In the genomic region with DNA sequence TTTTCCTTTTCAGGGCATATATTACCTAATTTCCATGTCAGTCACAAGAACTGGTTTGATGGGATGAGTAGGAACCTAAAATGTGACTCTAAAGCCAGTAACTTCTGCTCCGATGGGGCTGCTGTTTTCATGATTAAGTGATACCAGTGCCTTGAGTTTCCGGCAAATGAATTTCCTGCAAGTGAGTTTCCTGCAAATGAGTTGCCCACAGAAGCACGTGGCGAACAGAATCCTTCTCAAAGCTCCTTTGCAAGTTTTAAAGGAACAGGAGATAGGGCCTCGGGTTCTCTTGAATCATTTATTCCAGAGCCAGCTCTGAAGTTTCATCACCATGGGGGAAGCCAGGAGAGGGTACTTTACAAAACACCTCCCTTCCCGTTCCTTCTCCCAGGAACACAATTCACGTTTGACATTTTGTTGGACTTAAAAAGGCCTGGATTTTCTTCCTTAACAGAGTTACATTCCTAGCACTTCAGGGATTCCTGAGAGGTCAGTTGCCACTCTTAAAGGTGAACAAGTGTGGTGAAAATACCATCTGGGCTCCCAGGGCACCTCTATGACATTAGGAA, we compare ENCODE assay signal across 9 cellular contexts. TPM values are rescaled to one million over a fixed set of nuclear protein-coding genes. Genes with fewer than 3 reads are reported as not detected.
DNase-seq lines count a peak whose midpoint lies in the region; ATAC-seq and TF ChIP-seq lines count a peak whose summit lies in the region.
"Had no signal": no experiment of that assay in that cellular context is flagged by ENCODE, and none has a peak within 500 bp of the region (broad histone marks: within the 10 kb centered on the region; RNA-seq: fewer than 3 reads in every experiment).

No MANE protein-coding gene starts in this region.

- H3K4me1 ChIP-seq in CD4-positive, alpha-beta memory T cell (ENCODE audit: insufficient read depth, low read length): peaks cover 50% of the 10 kb centered on the region
- peaks cover 14% of the 10 kb centered on the region for H3K4me1 ChIP-seq in RWPE2 (ENCODE audit: insufficient read depth, poor library complexity, severe bottlenecking)
- H3K4me1 ChIP-seq in neutrophil (ENCODE audit: control insufficient read depth in 1 of 2, insufficient read depth in 1 of 2, low read depth in 1 of 2, low read length in 1 of 2): peaks cover 43 to 49% of the 10 kb centered on the region in 2 experiments

- peak overlapping the region in 1 of 2 donors; percentile 8 for H3K4me3 ChIP-seq in CD4-positive, alpha-beta memory T cell (ENCODE audit: low read length in 2 of 2)
- H3K4me3 ChIP-seq in RWPE2 (ENCODE audit: severe bottlenecking) (no peak overlapping the region), neutrophil (ENCODE audit: low read depth in 1 of 2, low read length in 1 of 2) (no peak overlapping the region)
- H3K4me3 ChIP-seq: testis had no signal

- no peaks in the 10 kb centered on the region for H3K27me3 ChIP-seq in CD4-positive, alpha-beta memory T cell (ENCODE audit: insufficient read depth, low read length)
- H3K27me3 ChIP-seq in RWPE2 (ENCODE audit: insufficient read depth, poor library complexity, severe bottlenecking) (no peaks in the 10 kb centered on the region), neutrophil (no peaks in the 10 kb centered on the region)
- H3K27me3 ChIP-seq: testis had no signal

- peaks cover 0 to 17% of the 10 kb centered on the region in 2 donors for H3K36me3 Mint-ChIP-seq in CD4-positive, alpha-beta memory T cell

- POLR2A ChIA-PET in CD4-positive, alpha-beta memory T cell (lab: Charles Lee; ENCODE audit: partially characterized antibody): interaction anchor here (0.7 to 2.6 kb wide), 9 partner anchors 10 to 136 kb away, joined by 3 to 13 read pairs (median 5); a partner anchor contains a TSS

- TF ChIP-seq CTCF in RWPE2 (IDR thresholded peaks at IDR 0.05; ENCODE audit: poor library complexity, severe bottlenecking): no peak
- no peak for TF ChIP-seq CTCF in neutrophil (IDR thresholded peaks at IDR 0.05)

- H3K9me3 ChIP-seq in CD4-positive, alpha-beta memory T cell (ENCODE audit: control insufficient read depth in 1 of 2, low read length in 2 of 2): no peaks in the 10 kb centered on the region
- H3K9me3 ChIP-seq in RWPE2 (ENCODE audit: severe bottlenecking): no peaks in the 10 kb centered on the region
- H3K9me3 ChIP-seq in neutrophil: no peaks in the 10 kb centered on the region
- H3K9me3 ChIP-seq: testis had no signal

- no peaks in the 10 kb centered on the region for H3K27me3 Mint-ChIP-seq in CD4-positive, alpha-beta memory T cell

- intact Hi-C loops in CD4-positive, alpha-beta memory T cell (cut with micrococcal nuclease): no loop called here

- no peaks in the 10 kb centered on the region for H3K9me3 Mint-ChIP-seq in CD4-positive, alpha-beta memory T cell

- peak overlapping the region; percentile 33 for H3K27ac ChIP-seq in CD4-positive, alpha-beta memory T cell (ENCODE audit: low read depth, low read length)
- peak overlapping the region; percentile 21 for H3K27ac ChIP-seq in RWPE2 (ENCODE audit: poor library complexity, severe bottlenecking)
- H3K27ac ChIP-seq in neutrophil: peak overlapping the region; percentile 57
- H3K27ac ChIP-seq: testis had no signal

- no peaks in the 10 kb centered on the region for H3K36me3 ChIP-seq in CD4-positive, alpha-beta memory T cell (ENCODE audit: insufficient read depth, low read length)
- H3K36me3 ChIP-seq in RWPE2 (ENCODE audit: low read depth) (no peaks in the 10 kb centered on the region), neutrophil (no peaks in the 10 kb centered on the region)

- DNase-seq in CD4-positive, alpha-beta memory T cell: peak in 4 of 5 donors; percentile 37 to 58 (median 46)
- DNase-seq in RWPE2 (ENCODE audit: low spot score): no peak
- DNase-seq in effector CD8-positive, alpha-beta T cell (lab: John Stamatoyannopoulos, UW): peak; percentile 2
- DNase-seq: testis had no signal

- peak overlapping the region; percentile 43 to 89 (median 80) for H3K4me3 Mint-ChIP-seq in CD4-positive, alpha-beta memory T cell

- CTCF ChIA-PET in CD4-positive, alpha-beta memory T cell (lab: Charles Lee; ENCODE audit: partially characterized antibody): interaction anchor here (0.7 to 9.3 kb wide), 10 partner anchors 10 to 483 kb away, joined by 3 to 107 read pairs (median 6); a partner anchor contains a TSS

- H3K4me1 Mint-ChIP-seq in CD4-positive, alpha-beta memory T cell: peaks cover 36 to 61% (median 52%) of the 10 kb centered on the region in 4 donors

- ATAC-seq in RWPE2 (ENCODE audit: low read depth) (no peak), GM19455 (IDR thresholded peaks at IDR 0.05; ENCODE audit: unreplicated experiment) (no peak), HG02840 (IDR thresholded peaks at IDR 0.05; ENCODE audit: low FRiP score, unreplicated experiment) (no peak), HG03039 (IDR thresholded peaks at IDR 0.05; ENCODE audit: unreplicated experiment) (no peak), GM21825 (IDR thresholded peaks at IDR 0.05; ENCODE audit: unreplicated experiment) (no peak)

- peak overlapping the region; percentile 62 to 96 (median 94) for H3K27ac Mint-ChIP-seq in CD4-positive, alpha-beta memory T cell

RNA-seq across cellular contexts. Expression of a gene that starts 2.2 kb away (rescaled TPM):
- 10 to 100 TPM; 32.6 to 35.6 TPM for total RNA-seq in CD4-positive, alpha-beta memory T cell
- polyA plus RNA-seq in CD4-positive, alpha-beta memory T cell: 10 to 100 TPM in 1 of 2 donors, 1 to 10 TPM in 1; 4.7 to 12.6 TPM

RNA-seq across cellular contexts. Expression of a gene that starts 28.6 kb away (rescaled TPM):
- 1 to 10 TPM; 5.8 to 7.7 TPM for total RNA-seq in CD4-positive, alpha-beta memory T cell
- polyA plus RNA-seq in CD4-positive, alpha-beta memory T cell: 1 to 10 TPM; 5.9 to 6.1 TPM
